Comparison of ENCODE assay signal across 1 cellular context in genomic region chr13:44819762-44820161, GRCh38.
TF ChIP-seq lines count a peak whose summit lies in the region.

No MANE protein-coding gene starts in this region.

TF ChIP-seq in HCT116, 20 proteins besides CTCF, POLR2A, EP300 and RAD21:
- TF ChIP-seq ATF3 (IDR thresholded peaks at IDR 0.05) (no peak), ZNF274 (IDR thresholded peaks at IDR 0.05; ENCODE audit: low read depth, low read length) (no peak), POLR2AphosphoS5 (IDR thresholded peaks at IDR 0.05; ENCODE audit: low read depth, low read length) (no peak), CBX3 (IDR thresholded peaks at IDR 0.05; ENCODE audit: low read depth) (no peak), CEBPB (IDR thresholded peaks at IDR 0.05; ENCODE audit: low read depth) (no peak), YY1 (IDR thresholded peaks at IDR 0.05; ENCODE audit: extremely low read depth, insufficient replicate concordance, low read depth, low read length) (no peak), SP1 (IDR thresholded peaks at IDR 0.05; ENCODE audit: low read depth) (no peak), EZH2 (IDR thresholded peaks at IDR 0.05) (no peak), MAX (IDR thresholded peaks at IDR 0.05) (no peak), SRF (IDR thresholded peaks at IDR 0.05; ENCODE audit: low read depth) (no peak), REST (IDR thresholded peaks at IDR 0.05; ENCODE audit: low read depth) (no peak), FOSL1 (IDR thresholded peaks at IDR 0.05; ENCODE audit: low read depth) (no peak), EZH2phosphoT487 (IDR thresholded peaks at IDR 0.05; ENCODE audit: borderline replicate concordance) (no peak), SIN3A (IDR thresholded peaks at IDR 0.05; ENCODE audit: low read depth) (no peak), EGR1 (IDR thresholded peaks at IDR 0.05; ENCODE audit: low read depth) (no peak), TCF7L2 (IDR thresholded peaks at IDR 0.05; ENCODE audit: borderline replicate concordance, extremely low read depth, insufficient read depth, insufficient read length) (no peak), ELF1 (IDR thresholded peaks at IDR 0.05; ENCODE audit: borderline replicate concordance, low read depth) (no peak)
- TF ChIP-seq, protein P1, sequence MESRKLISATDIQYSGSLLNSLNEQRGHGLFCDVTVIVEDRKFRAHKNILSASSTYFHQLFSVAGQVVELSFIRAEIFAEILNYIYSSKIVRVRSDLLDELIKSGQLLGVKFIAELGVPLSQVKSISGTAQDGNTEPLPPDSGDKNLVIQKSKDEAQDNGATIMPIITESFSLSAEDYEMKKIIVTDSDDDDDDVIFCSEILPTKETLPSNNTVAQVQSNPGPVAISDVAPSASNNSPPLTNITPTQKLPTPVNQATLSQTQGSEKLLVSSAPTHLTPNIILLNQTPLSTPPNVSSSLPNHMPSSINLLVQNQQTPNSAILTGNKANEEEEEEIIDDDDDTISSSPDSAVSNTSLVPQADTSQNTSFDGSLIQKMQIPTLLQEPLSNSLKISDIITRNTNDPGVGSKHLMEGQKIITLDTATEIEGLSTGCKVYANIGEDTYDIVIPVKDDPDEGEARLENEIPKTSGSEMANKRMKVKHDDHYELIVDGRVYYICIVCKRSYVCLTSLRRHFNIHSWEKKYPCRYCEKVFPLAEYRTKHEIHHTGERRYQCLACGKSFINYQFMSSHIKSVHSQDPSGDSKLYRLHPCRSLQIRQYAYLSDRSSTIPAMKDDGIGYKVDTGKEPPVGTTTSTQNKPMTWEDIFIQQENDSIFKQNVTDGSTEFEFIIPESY (IDR thresholded peaks at IDR 0.05; ENCODE audit: extremely low read depth, insufficient replicate concordance, low read length) = no peak
TF ChIP-seq in HCT116: peak in this region for 0.
